ENCODE assay signal across 23 cellular contexts in genomic region chr2:238599549-238600505, GRCh38.
"Had no signal": no experiment of that assay in that cellular context is flagged by ENCODE, and none has a peak within 500 bp of the region (broad histone marks: within the 10 kb centered on the region; RNA-seq: fewer than 3 reads in every experiment).

No MANE protein-coding gene starts in this region.

- ATAC-seq: T-helper 17 cell had no signal

- H3K27me3 ChIP-seq: brain microvascular endothelial cell, cardiac muscle cell, MG63 had no signal

- H3K36me3 ChIP-seq: brain microvascular endothelial cell, cardiac muscle cell, MG63 had no signal

- H3K27ac ChIP-seq: brain microvascular endothelial cell, cardiac muscle cell had no signal

- DNase-seq: activated B cell treated with CpG ODN at 0.5 μM for 24 hours; activated CD4-positive, alpha-beta memory T cell treated with anti-CD3 and anti-CD28 coated beads for 36 hours; activated CD4-positive, alpha-beta T cell treated with anti-CD3 and anti-CD28 coated beads, Interleukin-2, amount 10 ng/mL, durations not matched to agents 7 days and 5 days; activated CD8-positive, alpha-beta memory T cell treated with anti-CD3 and anti-CD28 coated beads for 24 hours; activated gamma-delta T cell treated with Interleukin-2 at 50 U/mL for 16 hours; activated naive CD4-positive, alpha-beta T cell treated with anti-CD3 and anti-CD28 coated beads, Interleukin-2, amount 10 ng/mL, durations not matched to agents 7 days and 5 days; activated naive CD8-positive, alpha-beta T cell treated with anti-CD3 and anti-CD28 coated beads for 36 hours; activated T-cell treated with anti-CD3 and anti-CD28 coated beads, Interleukin-2, amount 50 U/mL, for 48 hours; brain microvascular endothelial cell; MG63; MV-4-11; NCI-H1092 treated with DMSO at 0.1 percent for 48 hours; NCI-H1417 treated with DMSO at 0.1 percent for 48 hours; NCI-H1694; NCI-H2029 treated with DMSO at 0.1 percent for 48 hours; NCI-H345; NCI-H510A; NCI-H526 treated with DMSO at 0.1 percent for 48 hours; NCI-H82; SIG-M5; T-helper 17 cell; T-helper 9 cell had no signal

- H3K4me3 ChIP-seq: cardiac muscle cell, MG63 had no signal
